1 cellular context compared by ENCODE assay signal in genomic region chr6:110181131-110182027, GRCh38.
TF ChIP-seq lines count a peak whose summit lies in the region.

No MANE protein-coding gene starts in this region.

TF ChIP-seq in HepG2, 621 proteins besides CTCF, POLR2A, EP300 and RAD21 (continued from another document):
- no peak for TF ChIP-seq PRDM15 (CRISPR knock-in tag; IDR thresholded peaks at IDR 0.05)
